In genomic region chr3:140386357-140387100, GRCh38 we compare ENCODE assay signal across 15 cellular contexts.
A peak's percentile ranks its signal among the peaks of the same experiment; 100 is the strongest.
DNase-seq lines count a peak whose midpoint lies in the region; ATAC-seq, FAIRE-seq and TF ChIP-seq lines count a peak whose summit lies in the region.
"Had no signal": no experiment of that assay in that cellular context is flagged by ENCODE, and none has a peak within 500 bp of the region (broad histone marks: within the 10 kb centered on the region; RNA-seq: fewer than 3 reads in every experiment).

No MANE protein-coding gene starts in this region.

- H3K4me1 Mint-ChIP-seq in GM23338 = peaks cover 11% of the 10 kb centered on the region; the same call in 2 of the 3 replicates

- H2AFZ ChIP-seq in GM23338 = 0 out of 2 replicates have a peak overlapping the region, but pooled peaks have one; percentile 47
- H2AFZ ChIP-seq in K562 (ENCODE audit: low read depth, low read length) = no peak overlapping the region

- no peaks in the 10 kb centered on the region for H3K4me1 ChIP-seq in GM23338 (ENCODE audit: insufficient read depth)
- H3K4me1 ChIP-seq in K562 (replicated peaks in 1 of 2; ENCODE audit: control insufficient read depth in 2 of 2, insufficient read depth in 2 of 2, low read length in 2 of 2) = peaks cover 0 to 4% of the 10 kb centered on the region in 2 experiments; a peak in 3 of 5 replicates
- peaks cover 0 to 3% of the 10 kb centered on the region in 2 donors for H3K4me1 ChIP-seq in aorta (ENCODE audit: control insufficient read depth in 1 of 2, insufficient read depth in 2 of 2, low read length in 2 of 2)
- no peaks in the 10 kb centered on the region for H3K4me1 ChIP-seq in tibial nerve
- H3K4me1 ChIP-seq: sigmoid colon had no signal

- H3K36me3 ChIP-seq in GM23338 (ENCODE audit: insufficient read depth) = no peaks in the 10 kb centered on the region
- H3K36me3 ChIP-seq in K562 (ENCODE audit: control insufficient read depth, insufficient read depth, low read length) = no peaks in the 10 kb centered on the region
- H3K36me3 ChIP-seq in aorta (ENCODE audit: control insufficient read depth in 1 of 2, insufficient read depth in 2 of 2, low read length in 1 of 2) = no peaks in the 10 kb centered on the region
- no peaks in the 10 kb centered on the region for H3K36me3 ChIP-seq in tibial nerve
- H3K36me3 ChIP-seq: HAP-1, sigmoid colon had no signal

- no peaks in the 10 kb centered on the region for H3K9me1 ChIP-seq in K562 (ENCODE audit: control insufficient read depth, insufficient read depth, low read length)

- H3K4me2 ChIP-seq in GM23338 (no peak overlapping the region), K562 (ENCODE audit: insufficient read depth, low read length) (no peak overlapping the region; the same call in 1 of the 2 replicates)

- BruUV-seq in K562 (replicated peaks; lab: Mats Ljungman, UMichigan) = no TSS peak

- no peak for TF ChIP-seq RAD21 in K562 (CRISPR knock-in tag; conservative IDR thresholded peaks at IDR 0.05 in 1 of 2, IDR thresholded peaks at IDR 0.05 in 1 of 2)

- H3K27me3 Mint-ChIP-seq in GM23338 (ENCODE audit: insufficient read depth, low read depth, poor library complexity) = no peaks in the 10 kb centered on the region
- H3K27me3 Mint-ChIP-seq: effector memory CD8-positive, alpha-beta T cell had no signal

- no peak for TF ChIP-seq POLR2A in K562 (conservative IDR thresholded peaks at IDR 0.05)
- no peak for TF ChIP-seq POLR2A in tibial nerve (IDR thresholded peaks at IDR 0.05)

- ATAC-seq in GM23338 (no peak), K562 (peak; percentile 84), aorta (ENCODE audit: low FRiP score) (no peak)
- ATAC-seq: effector memory CD8-positive, alpha-beta T cell had no signal

- H3K9me2 ChIP-seq in GM23338 (ENCODE audit: insufficient read depth) = 0 out of 2 replicates have a peak, but pooled peaks cover 8% of the 10 kb centered on the region

- H3K9me3 Mint-ChIP-seq in GM23338 = no peaks in the 10 kb centered on the region

- in situ Hi-C loops in K562 (cut with MboI) (no loop called here), ACHN (cut with HindIII; ENCODE audit: low pct_ligation_motif_present, low pct_unique_long_range_greater_than_20kb, low sequenced_read_pairs) (no loop called here)

- H3K79me2 ChIP-seq in GM23338 (replicated peaks; ENCODE audit: insufficient read depth) (no peaks in the 10 kb centered on the region), K562 (ENCODE audit: control insufficient read depth, insufficient read depth, low read length) (no peaks in the 10 kb centered on the region)

- H3K27ac ChIP-seq in GM23338 (ENCODE audit: low read depth) (no peak overlapping the region), K562 (ENCODE audit: extremely low read depth, low read depth, low read length) (no peak overlapping the region), aorta (ENCODE audit: low read depth in 1 of 2, low read length in 2 of 2) (no peak overlapping the region), tibial nerve (no peak overlapping the region)
- H3K27ac ChIP-seq: sigmoid colon had no signal

- no peaks in the 10 kb centered on the region for H4K20me1 ChIP-seq in GM23338 (replicated peaks; ENCODE audit: insufficient read depth)
- H4K20me1 ChIP-seq in K562 (replicated peaks; ENCODE audit: control insufficient read depth, insufficient read depth, low read length) = no peaks in the 10 kb centered on the region

- peak; percentile 54 for FAIRE-seq in K562 (lab: Jason Lieb, UNC)

- CTCF ChIA-PET in K562 (lab: Yijun Ruan, JAX; ENCODE audit: low intra/inter-chr PET ratio) = no interaction called here

- H3K4me3 ChIP-seq in GM23338 (no peak overlapping the region), K562 (no peak overlapping the region), aorta (ENCODE audit: low read length in 2 of 2) (no peak overlapping the region), tibial nerve (no peak overlapping the region)
- H3K4me3 ChIP-seq: HAP-1, sigmoid colon had no signal

- H3F3A ChIP-seq in GM23338 (replicated peaks; ENCODE audit: low read depth) = no peaks in the 10 kb centered on the region

- intact Hi-C loops in K562 (cut with micrococcal nuclease) (no loop called here), posterior cingulate gyrus (cut with DNase I) (no loop called here), aorta (cut with DNase I) (no loop called here)

- no peak for TF ChIP-seq EP300 in K562 (IDR thresholded peaks at IDR 0.05; ENCODE audit: low read length)
- TF ChIP-seq EP300 in tibial nerve (IDR thresholded peaks at IDR 0.05) = no peak

- TF ChIP-seq CTCF in GM23338 (conservative IDR thresholded peaks at IDR 0.05; ENCODE audit: low read depth in 2 of 2) = no peak
- no peak for TF ChIP-seq CTCF in K562 (IDR thresholded peaks at IDR 0.05 in 2 of 3, conservative IDR thresholded peaks at IDR 0.05 in 1 of 3; ENCODE audit: insufficient read depth in 2 of 3, low read depth in 1 of 3, low read length in 3 of 3)
- TF ChIP-seq CTCF in tibial nerve (IDR thresholded peaks at IDR 0.05) = no peak

- H3K4me3 Mint-ChIP-seq in GM23338 = no peak overlapping the region
- H3K4me3 Mint-ChIP-seq: brain; effector memory CD8-positive, alpha-beta T cell had no signal

- no peaks in the 10 kb centered on the region for H3K36me3 Mint-ChIP-seq in GM23338 (ENCODE audit: low read depth)
- H3K36me3 Mint-ChIP-seq: brain had no signal

- H3K9me3 ChIP-seq in K562 (replicated peaks; ENCODE audit: control insufficient read depth, insufficient read depth, low read depth, low read length) (no peaks in the 10 kb centered on the region), aorta (ENCODE audit: control insufficient read depth, low read length) (no peaks in the 10 kb centered on the region), tibial nerve (no peaks in the 10 kb centered on the region)
- H3K9me3 ChIP-seq: HAP-1, sigmoid colon had no signal

- 10% methylated on average over 6 of the region's 6 CpGs for WGBS in K562 (ENCODE audit: insufficient coverage, low coverage, missing lambda C conversion rate)
- 76 to 87% methylated on average over 6 of the region's 6 CpGs for WGBS in aorta, 2 donors
- WGBS in tibial nerve, 2 donors = 66 to 69% methylated on average over 6 of the region's 6 CpGs

- no peak for DNase-seq in GM23338 (ENCODE audit: low spot score)
- peak in 1 of 4 experiments; percentile 25 for DNase-seq in K562 (ENCODE audit: extremely low read depth in 1 of 4, low spot score in 3 of 4)
- DNase-seq in kidney glomerular epithelial cell (lab: John Stamatoyannopoulos, UW) = peak; percentile 49
- DNase-seq in posterior cingulate gyrus = peak in 8 of 10 donors; percentile 29 to 91 (median 56)
- no peak for DNase-seq in aorta
- DNase-seq in DMS153 (lab: John Stamatoyannopoulos, UW) = no peak
- DNase-seq in tibial nerve (ENCODE audit: low spot score in 2 of 2) = no peak
- no peak for DNase-seq in ACHN
- DNase-seq: effector memory CD8-positive, alpha-beta T cell; NCI-H2227 treated with DMSO at 0.1 percent for 48 hours; OCI-M1; sigmoid colon; stimulated activated CD4-positive, alpha-beta T cell treated with anti-CD3 and anti-CD28 coated beads, Interleukin-4, amount 100 ng/mL, for 24 hours had no signal

- no peak overlapping the region; the same call in 1 of the 2 replicates for H3K27ac Mint-ChIP-seq in GM23338
- H3K27ac Mint-ChIP-seq: effector memory CD8-positive, alpha-beta T cell had no signal

- POLR2A ChIA-PET in K562 (lab: Yijun Ruan, JAX) = interaction anchor here (0.8 to 1.4 kb wide), 2 partner anchors 12 to 31 kb away, joined by 4 to 5 read pairs; no protein-coding TSS in a partner anchor

- no peak overlapping the region for H3K9ac ChIP-seq in K562 (ENCODE audit: insufficient read depth in 1 of 2, low read depth in 2 of 2, low read length in 2 of 2)

- no peaks in the 10 kb centered on the region for H3K27me3 ChIP-seq in GM23338 (ENCODE audit: insufficient read depth)
- no peaks in the 10 kb centered on the region for H3K27me3 ChIP-seq in K562 (ENCODE audit: control insufficient read depth in 2 of 2, insufficient read depth in 2 of 2, low read length in 2 of 2)
- H3K27me3 ChIP-seq in aorta (ENCODE audit: control insufficient read depth in 1 of 2, insufficient read depth in 2 of 2, low read length in 1 of 2) = no peaks in the 10 kb centered on the region
- H3K27me3 ChIP-seq in tibial nerve = no peaks in the 10 kb centered on the region
- H3K27me3 ChIP-seq: sigmoid colon had no signal

TF ChIP-seq in GM23338, 12 proteins besides CTCF, POLR2A, EP300 and RAD21 (continues in another document):
- TF ChIP-seq ETS1 (IDR thresholded peaks at IDR 0.05) (no peak), ZNF331 (CRISPR knock-in tag; IDR thresholded peaks at IDR 0.05; ENCODE audit: low read depth) (no peak), STAT1 (IDR thresholded peaks at IDR 0.05; ENCODE audit: unreplicated experiment) (no peak), POLR2AphosphoS5 (IDR thresholded peaks at IDR 0.05; ENCODE audit: low read depth) (no peak), EZH2 (IDR thresholded peaks at IDR 0.05; ENCODE audit: low read depth, unreplicated experiment) (no peak), CREB1 (CRISPR knock-in tag; IDR thresholded peaks at IDR 0.05; ENCODE audit: low read depth) (no peak), JUNB (IDR thresholded peaks at IDR 0.05; ENCODE audit: unreplicated experiment) (no peak)

TF ChIP-seq in K562, 482 proteins besides CTCF, POLR2A, EP300 and RAD21 (continues in another document):
- TF ChIP-seq ZNF316 (IDR thresholded peaks at IDR 0.05) (peak; percentile 90), COPS2 (conservative IDR thresholded peaks at IDR 0.05) (no peak), FOXJ3 (CRISPR knock-in tag; IDR thresholded peaks at IDR 0.05) (no peak), MAFF (IDR thresholded peaks at IDR 0.05; ENCODE audit: low read length) (peak; percentile 85), CBFA2T2 (conservative IDR thresholded peaks at IDR 0.05) (peak; percentile 68), MAFK (IDR thresholded peaks at IDR 0.05; ENCODE audit: low read length) (peak; percentile 76), ZBTB17 (CRISPR knock-in tag; IDR thresholded peaks at IDR 0.05) (no peak), C11orf30 (IDR thresholded peaks at IDR 0.05; ENCODE audit: low read depth) (peak; percentile 86), ZBTB26 (CRISPR knock-in tag; IDR thresholded peaks at IDR 0.05) (no peak), KLF13 (tag; IDR thresholded peaks at IDR 0.05; ENCODE audit: borderline replicate concordance, low read depth) (no peak), NFE2L1 (tag; IDR thresholded peaks at IDR 0.05; ENCODE audit: borderline replicate concordance, low read depth) (peak; percentile 85), ZNF124 (CRISPR knock-in tag; IDR thresholded peaks at IDR 0.05) (no peak), NFE2 (IDR thresholded peaks at IDR 0.05; ENCODE audit: low read depth) (peak; percentile 90)

Comparison
In these comparisons a context has a peak if more than half of its experiments do, and no peak if none do; other contexts are left out.
1. DNase-seq: peak in kidney glomerular epithelial cell (single experiment) and posterior cingulate gyrus (8 of 10); none in GM23338 (single experiment), aorta (0 of 2), DMS153 (single experiment), tibial nerve (0 of 2) and ACHN (single experiment).